In genomic region chr1:112701227-112702066, GRCh38 we compare ENCODE assay signal across 8 cellular contexts. TPM values are rescaled to one million over a fixed set of nuclear protein-coding genes. Genes with fewer than 3 reads are reported as not detected.
DNase-seq lines count a peak whose midpoint lies in the region; ATAC-seq and TF ChIP-seq lines count a peak whose summit lies in the region.

No MANE protein-coding gene starts in this region.

- H3K27me3 ChIP-seq in ACC112 (ENCODE audit: insufficient read depth, low read length) = no peaks in the 10 kb centered on the region

- peak overlapping the region; percentile 57 to 77 (median 74) for H3K4me3 Mint-ChIP-seq in nephron

- H3K27ac Mint-ChIP-seq in nephron = peak overlapping the region; percentile 92 to 95 (median 93)

- H2AFZ ChIP-seq in ACC112 (ENCODE audit: low read length, unreplicated experiment) = no peak overlapping the region

- H3K4me3 ChIP-seq in ACC112 (ENCODE audit: low read depth, low read length) = no peak overlapping the region

- peaks cover 4% of the 10 kb centered on the region for H3K27me3 Mint-ChIP-seq in nephron (ENCODE audit: low read depth)

- no peaks in the 10 kb centered on the region for H3K36me3 ChIP-seq in ACC112 (ENCODE audit: insufficient read depth, low read length)

- peaks cover 47% of the 10 kb centered on the region for H3K4me1 ChIP-seq in ACC112 (ENCODE audit: control insufficient read depth, insufficient read depth, low read length, unreplicated experiment)

- TF ChIP-seq CTCF in nephron (IDR thresholded peaks at IDR 0.05; ENCODE audit: unreplicated experiment in 3 of 3) = no peak

- DNase-seq in MV-4-11 (lab: John Stamatoyannopoulos, UW) = peak; percentile 50
- DNase-seq in dermis blood vessel endothelial cell = peak; percentile 19
- DNase-seq in SHP77 treated with DMSO at 0.1 percent for 48 hours (lab: John Stamatoyannopoulos, UW) = no peak
- no peak for DNase-seq in iPS-NIHi11 (ENCODE audit: low spot score)
- DNase-seq in NCI-H2081 treated with DMSO at 0.1 percent for 48 hours (lab: John Stamatoyannopoulos, UW) = no peak

- H3K36me3 Mint-ChIP-seq in nephron (ENCODE audit: low read depth) = peaks cover 59% of the 10 kb centered on the region

- ATAC-seq in GM21390 (IDR thresholded peaks at IDR 0.05; ENCODE audit: unreplicated experiment) = no peak

- H3K27ac ChIP-seq in ACC112 (ENCODE audit: low read depth, low read length) = peak overlapping the region; percentile 74

- H3K4me1 Mint-ChIP-seq in nephron = peaks cover 81% of the 10 kb centered on the region

- peaks cover 38% of the 10 kb centered on the region for H3K79me2 ChIP-seq in ACC112 (ENCODE audit: control insufficient read depth, insufficient read depth, low read length, unreplicated experiment)

- H3K9me3 Mint-ChIP-seq in nephron = no peaks in the 10 kb centered on the region

RNA-seq across cellular contexts. Expression of gene RHOC, which starts 5.5 kb away (rescaled TPM):
- total RNA-seq in dermis blood vessel endothelial cell = 579 and 920 TPM in 2 replicates

RNA-seq across cellular contexts. Expression of gene PPM1J, which starts 13.7 kb away (rescaled TPM):
- total RNA-seq in dermis blood vessel endothelial cell = 0.68 and 0.74 TPM in 2 replicates

RNA-seq across cellular contexts. Expression of gene MOV10, which starts 27.0 kb away (rescaled TPM):
- total RNA-seq in dermis blood vessel endothelial cell = 62.8 and 85.2 TPM in 2 replicates

Comparison
In these comparisons a context has a peak if more than half of its experiments do, and no peak if none do; other contexts are left out.
1. DNase-seq: peak in MV-4-11 (single experiment) and dermis blood vessel endothelial cell (single experiment); none in SHP77 treated with DMSO at 0.1 percent for 48 hours (single experiment), iPS-NIHi11 (single experiment) and NCI-H2081 treated with DMSO at 0.1 percent for 48 hours (single experiment).